1 cellular context compared by ENCODE assay signal in the genomic region with DNA sequence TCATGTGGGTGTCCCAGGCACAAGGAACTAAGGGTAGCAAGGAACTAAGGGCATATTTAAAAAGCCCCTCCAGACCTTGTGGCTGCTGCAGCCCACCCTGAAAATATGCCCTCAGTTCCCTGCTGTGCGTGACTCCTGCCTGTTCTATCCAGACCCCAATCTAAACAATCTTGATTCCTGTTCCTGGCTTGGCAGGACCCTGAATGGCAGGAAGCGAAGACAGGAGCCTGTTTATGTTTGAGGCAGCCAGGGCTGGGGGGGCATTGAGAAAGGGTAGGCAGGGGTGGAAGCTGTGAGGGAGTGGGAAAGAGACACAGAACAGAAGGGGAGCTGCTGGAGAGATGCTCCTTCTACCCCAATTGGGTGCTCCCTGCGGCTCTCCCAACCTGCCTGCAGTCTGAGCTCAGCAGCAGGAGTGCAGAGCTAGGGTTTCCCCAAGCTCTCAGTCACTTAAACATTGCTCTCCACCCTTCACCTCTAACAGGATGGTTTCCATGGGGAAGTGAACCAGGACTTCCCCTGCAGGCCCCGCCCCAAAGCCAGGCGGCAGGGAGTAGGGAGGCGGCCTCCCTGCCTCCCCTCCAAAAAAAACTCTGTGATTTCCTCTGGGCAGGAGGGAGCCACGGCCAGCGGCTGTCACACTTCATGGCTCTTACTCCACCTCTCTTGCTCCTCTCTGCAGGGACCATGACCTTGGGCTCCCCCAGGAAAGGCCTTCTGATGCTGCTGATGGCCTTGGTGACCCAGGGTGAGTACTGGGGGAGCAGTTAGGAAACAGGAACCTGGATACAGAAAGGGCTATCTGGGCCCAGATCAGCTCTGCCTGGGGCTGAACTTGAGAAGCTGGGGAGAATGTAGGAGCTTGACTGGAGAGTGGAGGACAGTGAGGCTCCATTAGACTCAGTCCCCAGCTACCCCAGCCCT.
TF ChIP-seq lines count a peak whose summit lies in the region.

No MANE protein-coding gene starts in this region.

TF ChIP-seq in HEK293, 187 proteins besides CTCF, POLR2A, EP300 and RAD21 (continued from another document):
- TF ChIP-seq, protein P1, sequence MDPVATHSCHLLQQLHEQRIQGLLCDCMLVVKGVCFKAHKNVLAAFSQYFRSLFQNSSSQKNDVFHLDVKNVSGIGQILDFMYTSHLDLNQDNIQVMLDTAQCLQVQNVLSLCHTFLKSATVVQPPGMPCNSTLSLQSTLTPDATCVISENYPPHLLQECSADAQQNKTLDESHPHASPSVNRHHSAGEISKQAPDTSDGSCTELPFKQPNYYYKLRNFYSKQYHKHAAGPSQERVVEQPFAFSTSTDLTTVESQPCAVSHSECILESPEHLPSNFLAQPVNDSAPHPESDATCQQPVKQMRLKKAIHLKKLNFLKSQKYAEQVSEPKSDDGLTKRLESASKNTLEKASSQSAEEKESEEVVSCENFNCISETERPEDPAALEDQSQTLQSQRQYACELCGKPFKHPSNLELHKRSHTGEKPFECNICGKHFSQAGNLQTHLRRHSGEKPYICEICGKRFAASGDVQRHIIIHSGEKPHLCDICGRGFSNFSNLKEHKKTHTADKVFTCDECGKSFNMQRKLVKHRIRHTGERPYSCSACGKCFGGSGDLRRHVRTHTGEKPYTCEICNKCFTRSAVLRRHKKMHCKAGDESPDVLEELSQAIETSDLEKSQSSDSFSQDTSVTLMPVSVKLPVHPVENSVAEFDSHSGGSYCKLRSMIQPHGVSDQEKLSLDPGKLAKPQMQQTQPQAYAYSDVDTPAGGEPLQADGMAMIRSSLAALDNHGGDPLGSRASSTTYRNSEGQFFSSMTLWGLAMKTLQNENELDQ (tag by site-specific recombination; IDR thresholded peaks at IDR 0.05; ENCODE audit: low read depth), result no peak
- TF ChIP-seq WT1 (tag by site-specific recombination; IDR thresholded peaks at IDR 0.05), result peak; percentile 83
- TF ChIP-seq, protein P2, sequence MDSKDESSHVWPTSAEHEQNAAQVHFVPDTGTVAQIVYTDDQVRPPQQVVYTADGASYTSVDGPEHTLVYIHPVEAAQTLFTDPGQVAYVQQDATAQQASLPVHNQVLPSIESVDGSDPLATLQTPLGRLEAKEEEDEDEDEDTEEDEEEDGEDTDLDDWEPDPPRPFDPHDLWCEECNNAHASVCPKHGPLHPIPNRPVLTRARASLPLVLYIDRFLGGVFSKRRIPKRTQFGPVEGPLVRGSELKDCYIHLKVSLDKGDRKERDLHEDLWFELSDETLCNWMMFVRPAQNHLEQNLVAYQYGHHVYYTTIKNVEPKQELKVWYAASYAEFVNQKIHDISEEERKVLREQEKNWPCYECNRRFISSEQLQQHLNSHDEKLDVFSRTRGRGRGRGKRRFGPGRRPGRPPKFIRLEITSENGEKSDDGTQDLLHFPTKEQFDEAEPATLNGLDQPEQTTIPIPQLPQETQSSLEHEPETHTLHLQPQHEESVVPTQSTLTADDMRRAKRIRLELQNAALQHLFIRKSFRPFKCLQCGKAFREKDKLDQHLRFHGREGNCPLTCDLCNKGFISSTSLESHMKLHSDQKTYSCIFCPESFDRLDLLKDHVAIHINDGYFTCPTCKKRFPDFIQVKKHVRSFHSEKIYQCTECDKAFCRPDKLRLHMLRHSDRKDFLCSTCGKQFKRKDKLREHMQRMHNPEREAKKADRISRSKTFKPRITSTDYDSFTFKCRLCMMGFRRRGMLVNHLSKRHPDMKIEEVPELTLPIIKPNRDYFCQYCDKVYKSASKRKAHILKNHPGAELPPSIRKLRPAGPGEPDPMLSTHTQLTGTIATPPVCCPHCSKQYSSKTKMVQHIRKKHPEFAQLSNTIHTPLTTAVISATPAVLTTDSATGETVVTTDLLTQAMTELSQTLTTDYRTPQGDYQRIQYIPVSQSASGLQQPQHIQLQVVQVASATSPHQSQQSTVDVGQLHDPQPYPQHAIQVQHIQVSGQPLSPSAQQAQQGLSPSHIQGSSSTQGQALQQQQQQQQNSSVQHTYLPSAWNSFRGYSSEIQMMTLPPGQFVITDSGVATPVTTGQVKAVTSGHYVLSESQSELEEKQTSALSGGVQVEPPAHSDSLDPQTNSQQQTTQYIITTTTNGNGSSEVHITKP (tag by site-specific recombination; IDR thresholded peaks at IDR 0.05), result peak; percentile 87
- no peak for TF ChIP-seq ZNF707 (tag by site-specific recombination; IDR thresholded peaks at IDR 0.05)
- TF ChIP-seq ZNF600 (tag by site-specific recombination; IDR thresholded peaks at IDR 0.05), result no peak
- no peak for TF ChIP-seq ZNF555 (tag by site-specific recombination; conservative IDR thresholded peaks at IDR 0.05)
- TF ChIP-seq ZNF701 (tag by site-specific recombination; IDR thresholded peaks at IDR 0.05), result no peak
- no peak for TF ChIP-seq ZFP41 (tag by site-specific recombination; IDR thresholded peaks at IDR 0.05; ENCODE audit: borderline replicate concordance)
- no peak for TF ChIP-seq RBAK (tag by site-specific recombination; IDR thresholded peaks at IDR 0.05)
- TF ChIP-seq REPIN1 (tag by site-specific recombination; IDR thresholded peaks at IDR 0.05; ENCODE audit: low read depth), result no peak
- TF ChIP-seq, protein P3, sequence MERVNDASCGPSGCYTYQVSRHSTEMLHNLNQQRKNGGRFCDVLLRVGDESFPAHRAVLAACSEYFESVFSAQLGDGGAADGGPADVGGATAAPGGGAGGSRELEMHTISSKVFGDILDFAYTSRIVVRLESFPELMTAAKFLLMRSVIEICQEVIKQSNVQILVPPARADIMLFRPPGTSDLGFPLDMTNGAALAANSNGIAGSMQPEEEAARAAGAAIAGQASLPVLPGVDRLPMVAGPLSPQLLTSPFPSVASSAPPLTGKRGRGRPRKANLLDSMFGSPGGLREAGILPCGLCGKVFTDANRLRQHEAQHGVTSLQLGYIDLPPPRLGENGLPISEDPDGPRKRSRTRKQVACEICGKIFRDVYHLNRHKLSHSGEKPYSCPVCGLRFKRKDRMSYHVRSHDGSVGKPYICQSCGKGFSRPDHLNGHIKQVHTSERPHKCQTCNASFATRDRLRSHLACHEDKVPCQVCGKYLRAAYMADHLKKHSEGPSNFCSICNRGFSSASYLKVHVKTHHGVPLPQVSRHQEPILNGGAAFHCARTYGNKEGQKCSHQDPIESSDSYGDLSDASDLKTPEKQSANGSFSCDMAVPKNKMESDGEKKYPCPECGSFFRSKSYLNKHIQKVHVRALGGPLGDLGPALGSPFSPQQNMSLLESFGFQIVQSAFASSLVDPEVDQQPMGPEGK (tag by site-specific recombination; IDR thresholded peaks at IDR 0.05), result no peak; the same call in 1 of the 2 replicates
- TF ChIP-seq ZNF777 (tag by site-specific recombination; IDR thresholded peaks at IDR 0.05; ENCODE audit: borderline replicate concordance), result no peak
- TF ChIP-seq ZNF10 (tag by site-specific recombination; IDR thresholded peaks at IDR 0.05), result no peak
- TF ChIP-seq, protein P4, sequence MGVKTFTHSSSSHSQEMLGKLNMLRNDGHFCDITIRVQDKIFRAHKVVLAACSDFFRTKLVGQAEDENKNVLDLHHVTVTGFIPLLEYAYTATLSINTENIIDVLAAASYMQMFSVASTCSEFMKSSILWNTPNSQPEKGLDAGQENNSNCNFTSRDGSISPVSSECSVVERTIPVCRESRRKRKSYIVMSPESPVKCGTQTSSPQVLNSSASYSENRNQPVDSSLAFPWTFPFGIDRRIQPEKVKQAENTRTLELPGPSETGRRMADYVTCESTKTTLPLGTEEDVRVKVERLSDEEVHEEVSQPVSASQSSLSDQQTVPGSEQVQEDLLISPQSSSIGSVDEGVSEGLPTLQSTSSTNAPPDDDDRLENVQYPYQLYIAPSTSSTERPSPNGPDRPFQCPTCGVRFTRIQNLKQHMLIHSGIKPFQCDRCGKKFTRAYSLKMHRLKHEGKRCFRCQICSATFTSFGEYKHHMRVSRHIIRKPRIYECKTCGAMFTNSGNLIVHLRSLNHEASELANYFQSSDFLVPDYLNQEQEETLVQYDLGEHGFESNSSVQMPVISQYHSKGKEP (tag by site-specific recombination; IDR thresholded peaks at IDR 0.05), result 0 out of 2 replicates have a peak, but pooled peaks have one; percentile 2
- TF ChIP-seq, protein P5, sequence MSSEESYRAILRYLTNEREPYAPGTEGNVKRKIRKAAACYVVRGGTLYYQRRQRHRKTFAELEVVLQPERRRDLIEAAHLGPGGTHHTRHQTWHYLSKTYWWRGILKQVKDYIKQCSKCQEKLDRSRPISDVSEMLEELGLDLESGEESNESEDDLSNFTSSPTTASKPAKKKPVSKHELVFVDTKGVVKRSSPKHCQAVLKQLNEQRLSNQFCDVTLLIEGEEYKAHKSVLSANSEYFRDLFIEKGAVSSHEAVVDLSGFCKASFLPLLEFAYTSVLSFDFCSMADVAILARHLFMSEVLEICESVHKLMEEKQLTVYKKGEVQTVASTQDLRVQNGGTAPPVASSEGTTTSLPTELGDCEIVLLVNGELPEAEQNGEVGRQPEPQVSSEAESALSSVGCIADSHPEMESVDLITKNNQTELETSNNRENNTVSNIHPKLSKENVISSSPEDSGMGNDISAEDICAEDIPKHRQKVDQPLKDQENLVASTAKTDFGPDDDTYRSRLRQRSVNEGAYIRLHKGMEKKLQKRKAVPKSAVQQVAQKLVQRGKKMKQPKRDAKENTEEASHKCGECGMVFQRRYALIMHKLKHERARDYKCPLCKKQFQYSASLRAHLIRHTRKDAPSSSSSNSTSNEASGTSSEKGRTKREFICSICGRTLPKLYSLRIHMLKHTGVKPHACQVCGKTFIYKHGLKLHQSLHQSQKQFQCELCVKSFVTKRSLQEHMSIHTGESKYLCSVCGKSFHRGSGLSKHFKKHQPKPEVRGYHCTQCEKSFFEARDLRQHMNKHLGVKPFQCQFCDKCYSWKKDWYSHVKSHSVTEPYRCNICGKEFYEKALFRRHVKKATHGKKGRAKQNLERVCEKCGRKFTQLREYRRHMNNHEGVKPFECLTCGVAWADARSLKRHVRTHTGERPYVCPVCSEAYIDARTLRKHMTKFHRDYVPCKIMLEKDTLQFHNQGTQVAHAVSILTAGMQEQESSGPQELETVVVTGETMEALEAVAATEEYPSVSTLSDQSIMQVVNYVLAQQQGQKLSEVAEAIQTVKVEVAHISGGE (tag by site-specific recombination; conservative IDR thresholded peaks at IDR 0.05; ENCODE audit: low read depth), result no peak
- TF ChIP-seq, protein P6, sequence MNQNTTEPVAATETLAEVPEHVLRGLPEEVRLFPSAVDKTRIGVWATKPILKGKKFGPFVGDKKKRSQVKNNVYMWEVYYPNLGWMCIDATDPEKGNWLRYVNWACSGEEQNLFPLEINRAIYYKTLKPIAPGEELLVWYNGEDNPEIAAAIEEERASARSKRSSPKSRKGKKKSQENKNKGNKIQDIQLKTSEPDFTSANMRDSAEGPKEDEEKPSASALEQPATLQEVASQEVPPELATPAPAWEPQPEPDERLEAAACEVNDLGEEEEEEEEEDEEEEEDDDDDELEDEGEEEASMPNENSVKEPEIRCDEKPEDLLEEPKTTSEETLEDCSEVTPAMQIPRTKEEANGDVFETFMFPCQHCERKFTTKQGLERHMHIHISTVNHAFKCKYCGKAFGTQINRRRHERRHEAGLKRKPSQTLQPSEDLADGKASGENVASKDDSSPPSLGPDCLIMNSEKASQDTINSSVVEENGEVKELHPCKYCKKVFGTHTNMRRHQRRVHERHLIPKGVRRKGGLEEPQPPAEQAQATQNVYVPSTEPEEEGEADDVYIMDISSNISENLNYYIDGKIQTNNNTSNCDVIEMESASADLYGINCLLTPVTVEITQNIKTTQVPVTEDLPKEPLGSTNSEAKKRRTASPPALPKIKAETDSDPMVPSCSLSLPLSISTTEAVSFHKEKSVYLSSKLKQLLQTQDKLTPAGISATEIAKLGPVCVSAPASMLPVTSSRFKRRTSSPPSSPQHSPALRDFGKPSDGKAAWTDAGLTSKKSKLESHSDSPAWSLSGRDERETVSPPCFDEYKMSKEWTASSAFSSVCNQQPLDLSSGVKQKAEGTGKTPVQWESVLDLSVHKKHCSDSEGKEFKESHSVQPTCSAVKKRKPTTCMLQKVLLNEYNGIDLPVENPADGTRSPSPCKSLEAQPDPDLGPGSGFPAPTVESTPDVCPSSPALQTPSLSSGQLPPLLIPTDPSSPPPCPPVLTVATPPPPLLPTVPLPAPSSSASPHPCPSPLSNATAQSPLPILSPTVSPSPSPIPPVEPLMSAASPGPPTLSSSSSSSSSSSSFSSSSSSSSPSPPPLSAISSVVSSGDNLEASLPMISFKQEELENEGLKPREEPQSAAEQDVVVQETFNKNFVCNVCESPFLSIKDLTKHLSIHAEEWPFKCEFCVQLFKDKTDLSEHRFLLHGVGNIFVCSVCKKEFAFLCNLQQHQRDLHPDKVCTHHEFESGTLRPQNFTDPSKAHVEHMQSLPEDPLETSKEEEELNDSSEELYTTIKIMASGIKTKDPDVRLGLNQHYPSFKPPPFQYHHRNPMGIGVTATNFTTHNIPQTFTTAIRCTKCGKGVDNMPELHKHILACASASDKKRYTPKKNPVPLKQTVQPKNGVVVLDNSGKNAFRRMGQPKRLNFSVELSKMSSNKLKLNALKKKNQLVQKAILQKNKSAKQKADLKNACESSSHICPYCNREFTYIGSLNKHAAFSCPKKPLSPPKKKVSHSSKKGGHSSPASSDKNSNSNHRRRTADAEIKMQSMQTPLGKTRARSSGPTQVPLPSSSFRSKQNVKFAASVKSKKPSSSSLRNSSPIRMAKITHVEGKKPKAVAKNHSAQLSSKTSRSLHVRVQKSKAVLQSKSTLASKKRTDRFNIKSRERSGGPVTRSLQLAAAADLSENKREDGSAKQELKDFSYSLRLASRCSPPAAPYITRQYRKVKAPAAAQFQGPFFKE (tag by site-specific recombination; IDR thresholded peaks at IDR 0.05; ENCODE audit: borderline replicate concordance), result no peak
- TF ChIP-seq GFI1B (tag by site-specific recombination; IDR thresholded peaks at IDR 0.05), result no peak
- TF ChIP-seq, protein P7, sequence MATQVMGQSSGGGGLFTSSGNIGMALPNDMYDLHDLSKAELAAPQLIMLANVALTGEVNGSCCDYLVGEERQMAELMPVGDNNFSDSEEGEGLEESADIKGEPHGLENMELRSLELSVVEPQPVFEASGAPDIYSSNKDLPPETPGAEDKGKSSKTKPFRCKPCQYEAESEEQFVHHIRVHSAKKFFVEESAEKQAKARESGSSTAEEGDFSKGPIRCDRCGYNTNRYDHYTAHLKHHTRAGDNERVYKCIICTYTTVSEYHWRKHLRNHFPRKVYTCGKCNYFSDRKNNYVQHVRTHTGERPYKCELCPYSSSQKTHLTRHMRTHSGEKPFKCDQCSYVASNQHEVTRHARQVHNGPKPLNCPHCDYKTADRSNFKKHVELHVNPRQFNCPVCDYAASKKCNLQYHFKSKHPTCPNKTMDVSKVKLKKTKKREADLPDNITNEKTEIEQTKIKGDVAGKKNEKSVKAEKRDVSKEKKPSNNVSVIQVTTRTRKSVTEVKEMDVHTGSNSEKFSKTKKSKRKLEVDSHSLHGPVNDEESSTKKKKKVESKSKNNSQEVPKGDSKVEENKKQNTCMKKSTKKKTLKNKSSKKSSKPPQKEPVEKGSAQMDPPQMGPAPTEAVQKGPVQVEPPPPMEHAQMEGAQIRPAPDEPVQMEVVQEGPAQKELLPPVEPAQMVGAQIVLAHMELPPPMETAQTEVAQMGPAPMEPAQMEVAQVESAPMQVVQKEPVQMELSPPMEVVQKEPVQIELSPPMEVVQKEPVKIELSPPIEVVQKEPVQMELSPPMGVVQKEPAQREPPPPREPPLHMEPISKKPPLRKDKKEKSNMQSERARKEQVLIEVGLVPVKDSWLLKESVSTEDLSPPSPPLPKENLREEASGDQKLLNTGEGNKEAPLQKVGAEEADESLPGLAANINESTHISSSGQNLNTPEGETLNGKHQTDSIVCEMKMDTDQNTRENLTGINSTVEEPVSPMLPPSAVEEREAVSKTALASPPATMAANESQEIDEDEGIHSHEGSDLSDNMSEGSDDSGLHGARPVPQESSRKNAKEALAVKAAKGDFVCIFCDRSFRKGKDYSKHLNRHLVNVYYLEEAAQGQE (tag by site-specific recombination; IDR thresholded peaks at IDR 0.05), result no peak
- peak; percentile 47; the same call in 1 of the 2 replicates for TF ChIP-seq ZNF394 (tag by site-specific recombination; IDR thresholded peaks at IDR 0.05; ENCODE audit: borderline replicate concordance)
